ENCODE assay signal across 8 cellular contexts in genomic region chr2:43169987-43170732, GRCh38. TPM values are rescaled to one million over a fixed set of nuclear protein-coding genes. Genes with fewer than 3 reads are reported as not detected.
DNase-seq lines count a peak whose midpoint lies in the region; ATAC-seq and TF ChIP-seq lines count a peak whose summit lies in the region.

No MANE protein-coding gene starts in this region.

- peak; percentile 38 to 79 (median 67) for DNase-seq in CD4-positive, CD25-positive, alpha-beta regulatory T cell
- DNase-seq in MV-4-11 (lab: John Stamatoyannopoulos, UW) (peak; percentile 43), occipital lobe (lab: John Stamatoyannopoulos, UW) (no peak), RKO (ENCODE audit: low spot score) (no peak)
- DNase-seq in activated T-cell treated with anti-CD3 and anti-CD28 coated beads, Interleukin-2, amount 50 U/mL, for 4 hours = peak; percentile 62
- DNase-seq in stimulated activated CD4-positive, alpha-beta T cell treated with anti-CD3 and anti-CD28 coated beads, Interleukin-1b, Interleukin-23, amount 100 ng/mL, for 1 hour (ENCODE audit: low read depth in 2 of 2) = peak; percentile 40 to 46

- peak overlapping the region; percentile 56 for H3K27ac ChIP-seq in CD4-positive, CD25-positive, alpha-beta regulatory T cell (ENCODE audit: insufficient read depth, low read length, poor library complexity, severe bottlenecking)
- peak overlapping the region in 3 of 4 donors; percentile 14 to 67 (median 41) for H3K27ac ChIP-seq in gastroesophageal sphincter

- WGBS in gastroesophageal sphincter (ENCODE audit: low coverage in 1 of 2), 2 donors = 29 to 89% methylated on average over 2 to 4 of the region's 13 CpGs

- peak overlapping the region; percentile 4 to 93 (median 61) for H3K4me3 Mint-ChIP-seq in CD4-positive, CD25-positive, alpha-beta regulatory T cell
- H3K4me3 Mint-ChIP-seq in activated T-cell treated with anti-CD3 and anti-CD28 coated beads, Interleukin-2, amount 50 U/mL, for 4 hours = peak overlapping the region; percentile 39

- peaks cover 4% of the 10 kb centered on the region for H3K36me3 Mint-ChIP-seq in CD4-positive, CD25-positive, alpha-beta regulatory T cell
- H3K36me3 Mint-ChIP-seq in activated T-cell treated with anti-CD3 and anti-CD28 coated beads, Interleukin-2, amount 50 U/mL, for 4 hours (ENCODE audit: insufficient read depth) = no peaks in the 10 kb centered on the region

- no peak for TF ChIP-seq POLR2A in gastroesophageal sphincter (IDR thresholded peaks at IDR 0.05)

- H3K4me3 ChIP-seq in CD4-positive, CD25-positive, alpha-beta regulatory T cell (ENCODE audit: low read depth, low read length) = no peak overlapping the region
- H3K4me3 ChIP-seq in gastroesophageal sphincter = no peak overlapping the region

- TF ChIP-seq CTCF in gastroesophageal sphincter (IDR thresholded peaks at IDR 0.05) = peak in 3 of 4 experiments; percentile 15 to 59 (median 37)

- H3K27ac Mint-ChIP-seq in CD4-positive, CD25-positive, alpha-beta regulatory T cell = peak overlapping the region; percentile 92 to 96 (median 95)

- no peaks in the 10 kb centered on the region for H3K27me3 Mint-ChIP-seq in CD4-positive, CD25-positive, alpha-beta regulatory T cell
- no peaks in the 10 kb centered on the region for H3K27me3 Mint-ChIP-seq in activated T-cell treated with anti-CD3 and anti-CD28 coated beads, Interleukin-2, amount 50 U/mL, for 4 hours (ENCODE audit: low read depth)

- peaks cover 11 to 79% (median 49%) of the 10 kb centered on the region in 4 donors for H3K4me1 Mint-ChIP-seq in CD4-positive, CD25-positive, alpha-beta regulatory T cell
- H3K4me1 Mint-ChIP-seq in activated T-cell treated with anti-CD3 and anti-CD28 coated beads, Interleukin-2, amount 50 U/mL, for 4 hours (ENCODE audit: low read depth) = peaks cover 78% of the 10 kb centered on the region

- TF ChIP-seq EP300 in gastroesophageal sphincter (IDR thresholded peaks at IDR 0.05) = no peak

- peaks cover 79% of the 10 kb centered on the region for H3K4me1 ChIP-seq in CD4-positive, CD25-positive, alpha-beta regulatory T cell (ENCODE audit: control insufficient read depth, insufficient read depth, low read length, poor library complexity, severe bottlenecking)
- H3K4me1 ChIP-seq in gastroesophageal sphincter = peaks cover 0 to 27% (median 4%) of the 10 kb centered on the region in 3 donors

- H3K36me3 ChIP-seq in CD4-positive, CD25-positive, alpha-beta regulatory T cell (ENCODE audit: control insufficient read depth, insufficient read depth, low read length) = no peaks in the 10 kb centered on the region
- no peaks in the 10 kb centered on the region for H3K36me3 ChIP-seq in gastroesophageal sphincter

- H3K9me3 ChIP-seq in CD4-positive, CD25-positive, alpha-beta regulatory T cell (ENCODE audit: control insufficient read depth in 2 of 2, low read length in 2 of 2) = no peaks in the 10 kb centered on the region
- H3K9me3 ChIP-seq in gastroesophageal sphincter = peaks cover 0 to 13% (median 0%) of the 10 kb centered on the region in 3 donors

- peaks cover 0 to 3% (median 0%) of the 10 kb centered on the region in 7 donors for H3K9me3 Mint-ChIP-seq in CD4-positive, CD25-positive, alpha-beta regulatory T cell
- no peaks in the 10 kb centered on the region for H3K9me3 Mint-ChIP-seq in activated T-cell treated with anti-CD3 and anti-CD28 coated beads, Interleukin-2, amount 50 U/mL, for 4 hours

- no peaks in the 10 kb centered on the region for H3K27me3 ChIP-seq in CD4-positive, CD25-positive, alpha-beta regulatory T cell (ENCODE audit: control insufficient read depth, insufficient read depth, low read length)
- H3K27me3 ChIP-seq in gastroesophageal sphincter = no peaks in the 10 kb centered on the region

- ATAC-seq in CD4-positive, CD25-positive, alpha-beta regulatory T cell (ENCODE audit: low read depth in 2 of 2) = peak; percentile 20 to 22
- no peak for ATAC-seq in activated T-cell treated with anti-CD3 and anti-CD28 coated beads, Interleukin-2, amount 50 U/mL, for 4 hours
- ATAC-seq in gastroesophageal sphincter = no peak
- no peak for ATAC-seq in GM21381 (IDR thresholded peaks at IDR 0.05; ENCODE audit: unreplicated experiment)

RNA-seq across cellular contexts. Expression of gene ZFP36L2, which starts 56.2 kb away (rescaled TPM):
- total RNA-seq in CD4-positive, CD25-positive, alpha-beta regulatory T cell = 874 TPM
- 100 to 1,000 TPM; 119 to 155 (median 128) TPM for polyA plus RNA-seq in CD4-positive, CD25-positive, alpha-beta regulatory T cell
- total RNA-seq in activated T-cell treated with anti-CD3 and anti-CD28 coated beads, Interleukin-2, amount 50 U/mL, for 4 hours = 10 to 100 TPM; 67.7 to 81.4 (median 75.5) TPM
- total RNA-seq in gastroesophageal sphincter = 10 to 100 TPM; 50.9 to 83.2 (median 73.4) TPM
- 2.5 TPM for total RNA-seq in occipital lobe

Comparison
In these comparisons a context has a peak if more than half of its experiments do, and no peak if none do; other contexts are left out.
1. ATAC-seq: peak in CD4-positive, CD25-positive, alpha-beta regulatory T cell (2 of 2); none in activated T-cell treated with anti-CD3 and anti-CD28 coated beads, Interleukin-2, amount 50 U/mL, for 4 hours (0 of 2), gastroesophageal sphincter (single experiment) and GM21381 (single experiment).
2. DNase-seq: peak in CD4-positive, CD25-positive, alpha-beta regulatory T cell (3 of 3), MV-4-11 (single experiment), activated T-cell treated with anti-CD3 and anti-CD28 coated beads, Interleukin-2, amount 50 U/mL, for 4 hours (single experiment) and stimulated activated CD4-positive, alpha-beta T cell treated with anti-CD3 and anti-CD28 coated beads, Interleukin-1b, Interleukin-23, amount 100 ng/mL, for 1 hour (2 of 2); none in occipital lobe (single experiment) and RKO (single experiment).
3. RNA of gene ZFP36L2, which starts 56.2 kb away (total RNA-seq): 874 TPM in CD4-positive, CD25-positive, alpha-beta regulatory T cell (single experiment), 50.9 to 83.2 TPM in gastroesophageal sphincter and 67.7 to 81.4 TPM in activated T-cell treated with anti-CD3 and anti-CD28 coated beads, Interleukin-2, amount 50 U/mL, for 4 hours; 2.5 TPM in occipital lobe (single experiment); every median in the first group is over 10 times any median in the second.